22 cellular contexts compared by ENCODE assay signal in the genomic region with DNA sequence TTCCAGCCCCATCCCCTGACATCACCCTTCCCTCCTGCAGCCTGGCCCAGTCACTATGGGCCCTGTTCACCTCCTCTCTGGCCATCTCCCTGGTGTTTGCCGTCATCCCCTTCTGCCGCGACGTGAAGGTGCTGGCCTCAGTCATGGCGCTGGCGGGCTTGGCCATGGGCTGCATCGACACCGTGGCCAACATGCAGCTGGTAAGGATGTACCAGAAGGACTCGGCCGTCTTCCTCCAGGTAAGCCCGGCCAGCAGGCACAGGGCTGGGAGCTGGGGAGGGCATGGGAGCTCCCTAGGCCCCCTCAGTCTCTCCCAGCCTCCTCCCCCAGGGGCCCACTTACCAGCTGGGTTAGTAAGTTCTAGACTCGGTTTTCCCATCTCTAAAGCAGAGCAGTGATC. TPM values are rescaled to one million over a fixed set of nuclear protein-coding genes. Genes with fewer than 3 reads are reported as not detected.
DNase-seq lines count a peak whose midpoint lies in the region; ATAC-seq and TF ChIP-seq lines count a peak whose summit lies in the region.
"Had no signal": no experiment of that assay in that cellular context is flagged by ENCODE, and none has a peak within 500 bp of the region (broad histone marks: within the 10 kb centered on the region; RNA-seq: fewer than 3 reads in every experiment).

No MANE protein-coding gene starts in this region.

- POLR2A ChIA-PET in PC-9 (lab: Charles Lee; ENCODE audit: unreplicated experiment), result interaction anchor here (0.7 kb wide), 1 partner anchor 231 kb away, joined by 3 read pairs; no protein-coding TSS in a partner anchor

- no peaks in the 10 kb centered on the region for H3K36me3 ChIP-seq in PC-9 (ENCODE audit: low read depth)
- no peaks in the 10 kb centered on the region for H3K36me3 ChIP-seq in endodermal cell (ENCODE audit: control insufficient read depth, insufficient read depth, low read length)
- H3K36me3 ChIP-seq in osteoblast (ENCODE audit: insufficient read depth, low read length), result no peaks in the 10 kb centered on the region
- H3K36me3 ChIP-seq in left lung, result no peaks in the 10 kb centered on the region

- BruUV-seq in PC-9 (replicated peaks; lab: Mats Ljungman, UMichigan), result no TSS peak

- H3K36me3 Mint-ChIP-seq in endodermal cell (ENCODE audit: low read depth), result no peaks in the 10 kb centered on the region

- H3K9me3 ChIP-seq in PC-9 (ENCODE audit: insufficient read depth, low read depth) (no peaks in the 10 kb centered on the region), endodermal cell (ENCODE audit: control insufficient read depth, low read length) (no peaks in the 10 kb centered on the region), osteoblast (ENCODE audit: low read depth, low read length) (no peaks in the 10 kb centered on the region), left lung (no peaks in the 10 kb centered on the region)
- H3K9me3 ChIP-seq: Caco-2 had no signal

- H3K4me3 ChIP-seq in PC-9 (no peak overlapping the region), endodermal cell (ENCODE audit: low read length) (no peak overlapping the region), osteoblast (ENCODE audit: insufficient read depth, low read length) (no peak overlapping the region), left lung (no peak overlapping the region), dorsolateral prefrontal cortex (no peak overlapping the region)
- H3K4me3 ChIP-seq: GM12878 had no signal

- TF ChIP-seq CTCF in PC-9 (conservative IDR thresholded peaks at IDR 0.05) (no peak), endodermal cell (conservative IDR thresholded peaks at IDR 0.05) (no peak), osteoblast (IDR thresholded peaks at IDR 0.05; ENCODE audit: extremely low read depth, low read depth, low read length) (no peak), left lung (IDR thresholded peaks at IDR 0.05) (no peak), dorsolateral prefrontal cortex (IDR thresholded peaks at IDR 0.05 in 54 of 56, conservative IDR thresholded peaks at IDR 0.05 in 2 of 56; ENCODE audit: low read depth in 1 of 56, partially characterized antibody in 56 of 56) (no peak)

- no peaks in the 10 kb centered on the region for H3K27me3 ChIP-seq in PC-9 (ENCODE audit: insufficient read depth, low read depth)
- H3K27me3 ChIP-seq in endodermal cell (ENCODE audit: control insufficient read depth, insufficient read depth, low read length, poor library complexity, severe bottlenecking), result peaks cover 86% of the 10 kb centered on the region
- H3K27me3 ChIP-seq in osteoblast (ENCODE audit: insufficient read depth, low read length), result peaks cover 75% of the 10 kb centered on the region
- H3K27me3 ChIP-seq in left lung, result no peaks in the 10 kb centered on the region
- H3K27me3 ChIP-seq in dorsolateral prefrontal cortex, result no peaks in the 10 kb centered on the region

- H3K9ac ChIP-seq in endodermal cell (ENCODE audit: extremely low read depth, low read length, poor library complexity, severe bottlenecking), result no peak overlapping the region

- H3K4me1 ChIP-seq in PC-9 (replicated peaks; ENCODE audit: insufficient read depth) (peaks cover 39% of the 10 kb centered on the region), endodermal cell (ENCODE audit: control insufficient read depth, insufficient read depth, low read length) (peaks cover 7% of the 10 kb centered on the region), osteoblast (ENCODE audit: insufficient read depth, low read length) (no peaks in the 10 kb centered on the region), left lung (peaks cover 0 to 17% of the 10 kb centered on the region in 2 donors)
- H3K4me1 ChIP-seq: Caco-2 had no signal

- peaks cover 4% of the 10 kb centered on the region for H3K4me1 Mint-ChIP-seq in endodermal cell
- peaks cover 26% of the 10 kb centered on the region for H3K4me1 Mint-ChIP-seq in stimulated activated naive CD8-positive, alpha-beta T cell treated with anti-CD3 and anti-CD28 coated beads, Interleukin-15, amount 100 ng/mL, for 72 hours

- H3K27ac Mint-ChIP-seq in endodermal cell, result no peak overlapping the region
- H3K27ac Mint-ChIP-seq in stimulated activated naive CD8-positive, alpha-beta T cell treated with anti-CD3 and anti-CD28 coated beads, Interleukin-15, amount 100 ng/mL, for 72 hours, result no peak overlapping the region
- H3K27ac Mint-ChIP-seq: HFFc6 had no signal

- CTCF ChIA-PET in PC-9 (lab: Charles Lee), result interaction anchor here (0.7 to 1.5 kb wide), 7 partner anchors 8 to 225 kb away, joined by 3 to 11 read pairs (median 4); no protein-coding TSS in a partner anchor

- peaks cover 16% of the 10 kb centered on the region for H3F3A ChIP-seq in PC-9 (ENCODE audit: insufficient read depth, low read depth)

- H3K27ac ChIP-seq in PC-9 (no peak overlapping the region), endodermal cell (ENCODE audit: low read depth, low read length) (no peak overlapping the region), osteoblast (ENCODE audit: low read depth, low read length) (no peak overlapping the region), left lung (no peak overlapping the region), dorsolateral prefrontal cortex (peak overlapping the region in 1 of 59 donors; percentile 29)

- no peak for ATAC-seq in activated CD4-positive, CD25-positive, alpha-beta regulatory T cell treated with anti-CD3 and anti-CD28 coated beads, Interleukin-2, amount 50 U/mL, for 24 hours
- no peak for ATAC-seq in left lung
- no peak for ATAC-seq in stimulated activated naive CD8-positive, alpha-beta T cell treated with anti-CD3 and anti-CD28 coated beads, Interleukin-15, amount 100 ng/mL, for 72 hours
- ATAC-seq: GM12878 had no signal

- H2AFZ ChIP-seq in PC-9, result no peak overlapping the region
- no peak overlapping the region for H2AFZ ChIP-seq in osteoblast (ENCODE audit: low read length)

- H3K4me2 ChIP-seq in PC-9, result peak overlapping the region; percentile 50
- H3K4me2 ChIP-seq in osteoblast (ENCODE audit: insufficient read depth, low read length), result no peak overlapping the region

- H3K4me3 Mint-ChIP-seq in endodermal cell, result no peak overlapping the region
- H3K4me3 Mint-ChIP-seq in stimulated activated naive CD8-positive, alpha-beta T cell treated with anti-CD3 and anti-CD28 coated beads, Interleukin-15, amount 100 ng/mL, for 72 hours, result no peak overlapping the region
- H3K4me3 Mint-ChIP-seq: HFFc6 had no signal

- H4K20me1 ChIP-seq in PC-9 (ENCODE audit: insufficient read depth) (no peaks in the 10 kb centered on the region), osteoblast (ENCODE audit: insufficient read depth, low read length) (no peaks in the 10 kb centered on the region)

- no peaks in the 10 kb centered on the region for H3K79me2 ChIP-seq in PC-9 (ENCODE audit: low read depth)
- no peaks in the 10 kb centered on the region for H3K79me2 ChIP-seq in osteoblast (ENCODE audit: insufficient read depth, low read length)

- H3K9me3 Mint-ChIP-seq in endodermal cell, result no peaks in the 10 kb centered on the region
- H3K9me3 Mint-ChIP-seq in stimulated activated naive CD8-positive, alpha-beta T cell treated with anti-CD3 and anti-CD28 coated beads, Interleukin-15, amount 100 ng/mL, for 72 hours, result no peaks in the 10 kb centered on the region
- H3K9me3 Mint-ChIP-seq: HFFc6 had no signal

- DNase-seq in activated CD4-positive, CD25-positive, alpha-beta regulatory T cell treated with anti-CD3 and anti-CD28 coated beads, Interleukin-2, amount 50 U/mL, for 72 hours, result peak; percentile 14
- no peak for DNase-seq in PC-9
- DNase-seq in endodermal cell, result peak; percentile 63
- DNase-seq in osteoblast (ENCODE audit: insufficient read length, low spot score, missing footprints), result peak; percentile 58
- DNase-seq in left lung, result no peak
- DNase-seq in dorsolateral prefrontal cortex, result no peak
- DNase-seq in stimulated activated naive CD8-positive, alpha-beta T cell treated with anti-CD3 and anti-CD28 coated beads, Interleukin-15, amount 100 ng/mL, for 72 hours, result no peak
- DNase-seq: 8988T, GF-D8, HFFc6, KG1, NCI-H1105 treated with DMSO at 0.1 percent for 48 hours, NCI-H1694 treated with DMSO at 0.1 percent for 48 hours, NCI-H226, NCI-H524, NCI-H82, OCI-M1, RPMI8226, SIG-M5 had no signal

- no peaks in the 10 kb centered on the region for H3K9me2 ChIP-seq in PC-9 (ENCODE audit: insufficient read depth)

- H3K27me3 Mint-ChIP-seq in endodermal cell (ENCODE audit: insufficient read depth), result peaks cover 62% of the 10 kb centered on the region
- H3K27me3 Mint-ChIP-seq in stimulated activated naive CD8-positive, alpha-beta T cell treated with anti-CD3 and anti-CD28 coated beads, Interleukin-15, amount 100 ng/mL, for 72 hours, result peaks cover 20% of the 10 kb centered on the region

- 85 to 95% methylated on average over 8 to 12 of the region's 12 CpGs for WGBS in endodermal cell (ENCODE audit: insufficient coverage in 1 of 2, insufficient read length in 1 of 2), 2 experiments

- intact Hi-C loops in PC-9 (cut with micrococcal nuclease; ENCODE audit: unreplicated experiment) (loop anchor here (1.0 to 10.0 kb wide), 2 partner anchors 36 to 335 kb away; no protein-coding TSS in a partner anchor), left lung (cut with DNase I) (loop anchor here in 1 of 2 donors (10.0 kb wide), 1 partner anchor 55 kb away; no protein-coding TSS in a partner anchor), dorsolateral prefrontal cortex (cut with DNase I) (loop anchor here in 1 of 2 donors (5.0 kb wide), 1 partner anchor 32 kb away; no protein-coding TSS in a partner anchor)

RNA-seq across cellular contexts. Expression of gene ELK4, which starts 52.1 kb away (rescaled TPM):
- total RNA-seq in PC-9 (2021) (40.3 and 48.1 TPM in 2 replicates), endodermal cell (10 to 100 TPM; 29.6 to 41.6 TPM), osteoblast (27.1 and 30.4 TPM in 2 replicates), left lung (10 to 100 TPM; 51.5 to 69.9 TPM), dorsolateral prefrontal cortex (10 to 100 TPM; 27.6 to 72.4 (median 41.6) TPM)
- polyA plus RNA-seq in endodermal cell (2013, experiment 1 of 2), result 10.4 TPM
- 12.1 TPM for polyA plus RNA-seq in endodermal cell (2013, experiment 2 of 2)

Comparison
In these comparisons a context has a peak if more than half of its experiments do, and no peak if none do; other contexts are left out.
1. DNase-seq: peak in activated CD4-positive, CD25-positive, alpha-beta regulatory T cell treated with anti-CD3 and anti-CD28 coated beads, Interleukin-2, amount 50 U/mL, for 72 hours (single experiment), endodermal cell (single experiment) and osteoblast (single experiment); none in PC-9 (0 of 2), left lung (0 of 2), dorsolateral prefrontal cortex (0 of 10) and stimulated activated naive CD8-positive, alpha-beta T cell treated with anti-CD3 and anti-CD28 coated beads, Interleukin-15, amount 100 ng/mL, for 72 hours (0 of 2).